ENCODE assay signal across 10 cellular contexts in genomic region chr2:205705511-205706397, GRCh38.
DNase-seq lines count a peak whose midpoint lies in the region; ATAC-seq and TF ChIP-seq lines count a peak whose summit lies in the region.
"Had no signal": no experiment of that assay in that cellular context is flagged by ENCODE, and none has a peak within 500 bp of the region (broad histone marks: within the 10 kb centered on the region; RNA-seq: fewer than 3 reads in every experiment).

No MANE protein-coding gene starts in this region.

- H3K27ac Mint-ChIP-seq in stimulated activated naive CD8-positive, alpha-beta T cell treated with anti-CD3 and anti-CD28 coated beads, Interleukin-15, Interleukin-2, amounts not matched to agents 100 ng/mL and 50 ng/mL, for 24 hours: peak overlapping the region; percentile 80
- H3K27ac Mint-ChIP-seq in dendritic cell treated with granulocyte-macrophage colony-stimulating factor and Interleukin-4, amounts not matched to agents 40 ng/mL and 50 ng/mL, for 4 days: peak overlapping the region; percentile 97
- H3K27ac Mint-ChIP-seq in nephron progenitor cell: peak overlapping the region; percentile 93

- no peaks in the 10 kb centered on the region for H3K36me3 Mint-ChIP-seq in stimulated activated naive CD8-positive, alpha-beta T cell treated with anti-CD3 and anti-CD28 coated beads, Interleukin-15, Interleukin-2, amounts not matched to agents 100 ng/mL and 50 ng/mL, for 24 hours (ENCODE audit: low read depth)
- peaks cover 73% of the 10 kb centered on the region for H3K36me3 Mint-ChIP-seq in dendritic cell treated with granulocyte-macrophage colony-stimulating factor and Interleukin-4, amounts not matched to agents 40 ng/mL and 50 ng/mL, for 4 days (ENCODE audit: low read depth)
- peaks cover 20% of the 10 kb centered on the region for H3K36me3 Mint-ChIP-seq in nephron progenitor cell (ENCODE audit: low read depth)
- H3K36me3 Mint-ChIP-seq: activated naive CD4-positive, alpha-beta T cell treated with anti-CD3 and anti-CD28 coated beads, Interleukin-2, amount 50 U/mL, for 72 hours had no signal

- H3K27me3 Mint-ChIP-seq in stimulated activated naive CD8-positive, alpha-beta T cell treated with anti-CD3 and anti-CD28 coated beads, Interleukin-15, Interleukin-2, amounts not matched to agents 100 ng/mL and 50 ng/mL, for 24 hours: peaks cover 4% of the 10 kb centered on the region
- H3K27me3 Mint-ChIP-seq in dendritic cell treated with granulocyte-macrophage colony-stimulating factor and Interleukin-4, amounts not matched to agents 40 ng/mL and 50 ng/mL, for 4 days: peaks cover 3% of the 10 kb centered on the region
- H3K27me3 Mint-ChIP-seq in nephron progenitor cell (ENCODE audit: low read depth, poor library complexity): no peaks in the 10 kb centered on the region

- no peak for ATAC-seq in stimulated activated naive CD8-positive, alpha-beta T cell treated with anti-CD3 and anti-CD28 coated beads, Interleukin-15, Interleukin-2, amounts not matched to agents 100 U/mL and 50 U/mL, for 24 hours

- intact Hi-C loops in dendritic cell treated with granulocyte-macrophage colony-stimulating factor and Interleukin-4, amounts not matched to agents 40 ng/mL and 50 ng/mL, for 4 days (cut with micrococcal nuclease): no loop called here

- no peak for DNase-seq in stimulated activated naive CD8-positive, alpha-beta T cell treated with anti-CD3 and anti-CD28 coated beads, Interleukin-15, Interleukin-2, amounts not matched to agents 100 U/mL and 50 U/mL, for 24 hours
- DNase-seq in nephron progenitor cell: no peak
- no peak for DNase-seq in stimulated activated CD4-positive, alpha-beta T cell treated with anti-CD3 and anti-CD28 coated beads, Interleukin-12 subunit alpha, Interleukin-12 subunit beta, amount 100 ng/mL, for 4 hours
- DNase-seq in D341Med (ENCODE audit: low spot score): no peak
- no peak for DNase-seq in NCI-H446 treated with DMSO at 0.1 percent for 48 hours (lab: John Stamatoyannopoulos, UW)
- no peak for DNase-seq in iPS-NIHi7 (ENCODE audit: extremely low spot score)
- DNase-seq: stimulated activated naive CD4-positive, alpha-beta T cell treated with Interleukin-2 at 50 U/mL for 16 hours had no signal

- H3K4me1 Mint-ChIP-seq in stimulated activated naive CD8-positive, alpha-beta T cell treated with anti-CD3 and anti-CD28 coated beads, Interleukin-15, Interleukin-2, amounts not matched to agents 100 ng/mL and 50 ng/mL, for 24 hours (ENCODE audit: low read depth): peaks cover 55% of the 10 kb centered on the region
- peaks cover 75% of the 10 kb centered on the region for H3K4me1 Mint-ChIP-seq in dendritic cell treated with granulocyte-macrophage colony-stimulating factor and Interleukin-4, amounts not matched to agents 40 ng/mL and 50 ng/mL, for 4 days (ENCODE audit: low read depth)
- H3K4me1 Mint-ChIP-seq in nephron progenitor cell: peaks cover 73% of the 10 kb centered on the region

- no peaks in the 10 kb centered on the region for H3K9me3 Mint-ChIP-seq in stimulated activated naive CD8-positive, alpha-beta T cell treated with anti-CD3 and anti-CD28 coated beads, Interleukin-15, Interleukin-2, amounts not matched to agents 100 ng/mL and 50 ng/mL, for 24 hours
- H3K9me3 Mint-ChIP-seq in dendritic cell treated with granulocyte-macrophage colony-stimulating factor and Interleukin-4, amounts not matched to agents 40 ng/mL and 50 ng/mL, for 4 days: no peaks in the 10 kb centered on the region
- no peaks in the 10 kb centered on the region for H3K9me3 Mint-ChIP-seq in nephron progenitor cell
- H3K9me3 Mint-ChIP-seq: activated naive CD4-positive, alpha-beta T cell treated with anti-CD3 and anti-CD28 coated beads, Interleukin-2, amount 50 U/mL, for 72 hours had no signal

- no peak for TF ChIP-seq CTCF in nephron progenitor cell (IDR thresholded peaks at IDR 0.05)

- H3K4me3 Mint-ChIP-seq in stimulated activated naive CD8-positive, alpha-beta T cell treated with anti-CD3 and anti-CD28 coated beads, Interleukin-15, Interleukin-2, amounts not matched to agents 100 ng/mL and 50 ng/mL, for 24 hours: no peak overlapping the region
- peak overlapping the region; percentile 24 for H3K4me3 Mint-ChIP-seq in dendritic cell treated with granulocyte-macrophage colony-stimulating factor and Interleukin-4, amounts not matched to agents 40 ng/mL and 50 ng/mL, for 4 days
- H3K4me3 Mint-ChIP-seq in nephron progenitor cell: peak overlapping the region; percentile 62
